Comparison of ENCODE assay signal across 9 cellular contexts in genomic region chr17:6279659-6280058, GRCh38.
DNase-seq lines count a peak whose midpoint lies in the region; ATAC-seq, FAIRE-seq and TF ChIP-seq lines count a peak whose summit lies in the region.
"Had no signal": no experiment of that assay in that cellular context is flagged by ENCODE, and none has a peak within 500 bp of the region (broad histone marks: within the 10 kb centered on the region; RNA-seq: fewer than 3 reads in every experiment).

No MANE protein-coding gene starts in this region.

- no peak for FAIRE-seq in GM12892 (lab: Jason Lieb, UNC)

- H3K27ac Mint-ChIP-seq in progenitor cell of endocrine pancreas, result no peak overlapping the region

- TF ChIP-seq POLR2A in GM12892 (IDR thresholded peaks at IDR 0.05; ENCODE audit: low read depth, low read length), result no peak

- no peak overlapping the region for H3K4me3 Mint-ChIP-seq in progenitor cell of endocrine pancreas (ENCODE audit: low read depth)

- TF ChIP-seq CTCF in progenitor cell of endocrine pancreas (IDR thresholded peaks at IDR 0.05; ENCODE audit: unreplicated experiment), result peak; percentile 42

- H3K4me1 Mint-ChIP-seq in progenitor cell of endocrine pancreas (ENCODE audit: low read depth), result no peaks in the 10 kb centered on the region

- ATAC-seq in GM19467 (IDR thresholded peaks at IDR 0.05; ENCODE audit: unreplicated experiment) (no peak), GM18511 (IDR thresholded peaks at IDR 0.05; ENCODE audit: unreplicated experiment) (no peak)

- DNase-seq in SIG-M5 treated with dmso at 0.1 percent for 504 hours (lab: John Stamatoyannopoulos, UW; ENCODE audit: unreplicated experiment) (peak; percentile 13), SIG-M5 (lab: John Stamatoyannopoulos, UW) (no peak), NCI-H2171 treated with DMSO at 0.1 percent for 48 hours (lab: John Stamatoyannopoulos, UW) (peak; percentile 68), cerebellar cortex (ENCODE audit: low spot score) (peak; percentile 37), progenitor cell of endocrine pancreas (ENCODE audit: low spot score, unreplicated experiment) (peak; percentile 15), GM12892 (ENCODE audit: insufficient read length) (no peak)
- DNase-seq: NCI-H446 treated with DMSO at 0.1 percent for 48 hours had no signal

- H3K27me3 Mint-ChIP-seq in progenitor cell of endocrine pancreas, result peaks cover 22% of the 10 kb centered on the region

- no peaks in the 10 kb centered on the region for H3K9me3 Mint-ChIP-seq in progenitor cell of endocrine pancreas (ENCODE audit: low read depth)

- no peaks in the 10 kb centered on the region for H3K36me3 Mint-ChIP-seq in progenitor cell of endocrine pancreas (ENCODE audit: insufficient read depth)

Comparison
In these comparisons a context has a peak if more than half of its experiments do, and no peak if none do; other contexts are left out.
1. DNase-seq: peak in SIG-M5 treated with dmso at 0.1 percent for 504 hours (single experiment), NCI-H2171 treated with DMSO at 0.1 percent for 48 hours (single experiment), cerebellar cortex (single experiment) and progenitor cell of endocrine pancreas (single experiment); none in SIG-M5 (single experiment) and GM12892 (single experiment).